22 cellular contexts compared by ENCODE assay signal in genomic region chr20:19821605-19822004, GRCh38.
DNase-seq lines count a peak whose midpoint lies in the region; ATAC-seq, FAIRE-seq and TF ChIP-seq lines count a peak whose summit lies in the region.
"Had no signal": no experiment of that assay in that cellular context is flagged by ENCODE, and none has a peak within 500 bp of the region (broad histone marks: within the 10 kb centered on the region; RNA-seq: fewer than 3 reads in every experiment).

No MANE protein-coding gene starts in this region.

- H3K4me1 ChIP-seq in BLaER1 (peaks cover 55% of the 10 kb centered on the region), astrocyte (ENCODE audit: insufficient read depth, low read length) (peaks cover 9% of the 10 kb centered on the region), body of pancreas (no peaks in the 10 kb centered on the region)

- H3K27ac Mint-ChIP-seq in astrocyte (ENCODE audit: unreplicated experiment): peak overlapping the region; percentile 29
- H3K27ac Mint-ChIP-seq in stimulated activated memory B cell treated with anti-CD40 and anti-IgM and Interleukin-4, amounts not matched to agents 10 μg/mL and 1 μg/mL and 100 μg/mL, for 72 hours: no peak overlapping the region

- peaks cover 29% of the 10 kb centered on the region for H3K36me3 Mint-ChIP-seq in astrocyte (ENCODE audit: low read depth, unreplicated experiment)
- no peaks in the 10 kb centered on the region for H3K36me3 Mint-ChIP-seq in stimulated activated memory B cell treated with anti-CD40 and anti-IgM and Interleukin-4, amounts not matched to agents 10 μg/mL and 1 μg/mL and 100 μg/mL, for 72 hours

- H3K27me3 ChIP-seq in BLaER1 (no peaks in the 10 kb centered on the region), astrocyte (ENCODE audit: insufficient read depth, low read length) (no peaks in the 10 kb centered on the region), body of pancreas (no peaks in the 10 kb centered on the region)

- FAIRE-seq in astrocyte (lab: Jason Lieb, UNC): no peak
- FAIRE-seq: RCC 7860 had no signal

- no peaks in the 10 kb centered on the region for H3K27me3 Mint-ChIP-seq in astrocyte (ENCODE audit: low read depth, unreplicated experiment)
- H3K27me3 Mint-ChIP-seq in stimulated activated memory B cell treated with anti-CD40 and anti-IgM and Interleukin-4, amounts not matched to agents 10 μg/mL and 1 μg/mL and 100 μg/mL, for 72 hours: no peaks in the 10 kb centered on the region

- H3K9me3 Mint-ChIP-seq in astrocyte (ENCODE audit: unreplicated experiment): peaks cover 6% of the 10 kb centered on the region
- no peaks in the 10 kb centered on the region for H3K9me3 Mint-ChIP-seq in stimulated activated memory B cell treated with anti-CD40 and anti-IgM and Interleukin-4, amounts not matched to agents 10 μg/mL and 1 μg/mL and 100 μg/mL, for 72 hours

- H3K9me3 ChIP-seq in BLaER1 (peaks cover 4% of the 10 kb centered on the region), astrocyte (ENCODE audit: insufficient read depth, low read depth, low read length) (no peaks in the 10 kb centered on the region), body of pancreas (peaks cover 0 to 6% (median 0%) of the 10 kb centered on the region in 3 donors)

- DNase-seq in astrocyte (ENCODE audit: low read depth): no peak
- DNase-seq in NAMALWA (ENCODE audit: low spot score): no peak
- no peak for DNase-seq in NCI-H2107 (lab: John Stamatoyannopoulos, UW)
- DNase-seq in body of pancreas: no peak
- DNase-seq: DMS 273 treated with DMSO at 0.1 percent for 48 hours; DND-41; H7; HFFc6; NCI-H1092 treated with DMSO at 0.1 percent for 48 hours; NCI-H146; NCI-H2029 treated with DMSO at 0.1 percent for 48 hours; NCI-H2171 treated with DMSO at 0.1 percent for 48 hours; NCI-H446; NCI-H526 treated with DMSO at 0.1 percent for 48 hours; NK-92 treated with Interleukin-12 subunit alpha and Interleukin-12 subunit beta, amount 100 ng/mL, for 24 hours; SW 1271 had no signal

- no peak for TF ChIP-seq CTCF in astrocyte (IDR thresholded peaks at IDR 0.05; ENCODE audit: insufficient read depth, low read depth, low read length)
- no peak for TF ChIP-seq CTCF in body of pancreas (IDR thresholded peaks at IDR 0.05)

- intact Hi-C loops in body of pancreas (cut with DNase I): no loop called here

- TF ChIP-seq POLR2A in body of pancreas (IDR thresholded peaks at IDR 0.05): no peak

- H3K4me3 Mint-ChIP-seq in astrocyte (ENCODE audit: unreplicated experiment): no peak overlapping the region
- no peak overlapping the region for H3K4me3 Mint-ChIP-seq in stimulated activated memory B cell treated with anti-CD40 and anti-IgM and Interleukin-4, amounts not matched to agents 10 μg/mL and 1 μg/mL and 100 μg/mL, for 72 hours
- H3K4me3 Mint-ChIP-seq: HFFc6 had no signal

- H3K27ac ChIP-seq in BLaER1: no peak overlapping the region
- no peak overlapping the region for H3K27ac ChIP-seq in astrocyte (ENCODE audit: low read depth, low read length)
- no peak overlapping the region for H3K27ac ChIP-seq in body of pancreas
- H3K27ac ChIP-seq: KMS-11 had no signal

- WGBS in body of pancreas, 2 donors: 85% methylated on average over 3 of the region's 3 CpGs

- H3K4me1 Mint-ChIP-seq in astrocyte (ENCODE audit: low read depth, unreplicated experiment): peaks cover 29% of the 10 kb centered on the region
- H3K4me1 Mint-ChIP-seq in stimulated activated memory B cell treated with anti-CD40 and anti-IgM and Interleukin-4, amounts not matched to agents 10 μg/mL and 1 μg/mL and 100 μg/mL, for 72 hours: peaks cover 58% of the 10 kb centered on the region

- H3K4me3 ChIP-seq in BLaER1 (no peak overlapping the region), astrocyte (ENCODE audit: insufficient read depth, low read depth, low read length) (no peak overlapping the region), body of pancreas (no peak overlapping the region)

- H4K20me1 ChIP-seq in BLaER1: no peaks in the 10 kb centered on the region
- no peaks in the 10 kb centered on the region for H4K20me1 ChIP-seq in astrocyte (ENCODE audit: insufficient read depth, low read length)

- H3K36me3 ChIP-seq in BLaER1: no peaks in the 10 kb centered on the region
- H3K36me3 ChIP-seq in astrocyte (ENCODE audit: insufficient read depth, low read length): no peaks in the 10 kb centered on the region
- no peaks in the 10 kb centered on the region for H3K36me3 ChIP-seq in body of pancreas (replicated peaks in 1 of 2; ENCODE audit: insufficient read depth in 1 of 2, low read depth in 2 of 2)

- ATAC-seq in GM19351 (IDR thresholded peaks at IDR 0.05; ENCODE audit: unreplicated experiment) (peak; percentile 56), body of pancreas (no peak)
- ATAC-seq in stimulated activated memory B cell treated with anti-CD40 and anti-IgM and Interleukin-4, amounts not matched to agents 10 μg/mL and 1 μg/mL and 100 μg/mL, for 72 hours: peak; percentile 44
- ATAC-seq: Right ventricle myocardium inferior had no signal

- H3K9ac ChIP-seq in BLaER1 (no peak overlapping the region), astrocyte (ENCODE audit: low read length) (no peak overlapping the region)
- H3K9ac ChIP-seq: KMS-11 had no signal

- no peaks in the 10 kb centered on the region for H3K79me2 ChIP-seq in astrocyte (ENCODE audit: insufficient read depth, low read length)

- H2AFZ ChIP-seq in astrocyte (ENCODE audit: low read depth, low read length): no peak overlapping the region

- H3K4me2 ChIP-seq in BLaER1 (peak overlapping the region; percentile 61; the same call in 1 of the 2 replicates), astrocyte (ENCODE audit: low read length) (no peak overlapping the region)
- H3K4me2 ChIP-seq: KMS-11 had no signal
